Comparison of ENCODE assay signal across 31 cellular contexts in the genomic region with DNA sequence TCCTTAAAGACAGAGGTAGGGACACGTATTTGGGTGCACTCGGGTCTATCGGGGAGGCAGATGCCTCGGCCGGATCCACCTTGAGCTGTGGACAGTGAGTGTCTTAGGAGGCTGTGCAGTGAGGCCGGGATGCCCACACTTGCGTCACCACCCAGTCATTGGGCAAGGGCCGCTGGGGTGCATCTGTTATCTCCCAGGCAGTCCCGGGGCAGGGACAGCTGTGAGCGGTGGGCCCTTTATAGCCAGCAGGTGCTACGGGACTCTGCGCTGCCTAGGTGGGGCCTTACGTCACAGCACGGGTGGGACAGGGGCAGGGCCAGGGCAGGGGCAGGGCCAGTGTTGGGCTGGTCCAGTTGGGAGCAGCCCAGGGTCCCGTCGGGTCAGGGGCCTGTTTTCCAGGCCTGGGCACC. TPM values are rescaled to one million over a fixed set of nuclear protein-coding genes. Genes with fewer than 3 reads are reported as not detected.
"Had no signal": no experiment of that assay in that cellular context is flagged by ENCODE, and none has a peak within 500 bp of the region (broad histone marks: within the 10 kb centered on the region; RNA-seq: fewer than 3 reads in every experiment).

No MANE protein-coding gene starts in this region.

- ATAC-seq: activated CD4-positive, CD25-positive, alpha-beta regulatory T cell treated with anti-CD3 and anti-CD28 coated beads, Interleukin-2, amount 50 U/mL, for 24 hours; activated CD8-positive, alpha-beta memory T cell treated with anti-CD3 and anti-CD28 coated beads, Interleukin-2, amount 10 ng/mL, durations not matched to agents 7 days and 5 days; activated naive CD4-positive, alpha-beta T cell treated with anti-CD3 and anti-CD28 coated beads, Interleukin-2, amount 50 U/mL, for 72 hours; left lung; natural killer cell treated with Interleukin-12 subunit alpha and Interleukin-12 subunit beta and Interleukin-15 and Interleukin-18, amount 100 ng/mL, for 72 hours had no signal

- H3K9me3 ChIP-seq: ascending aorta, left lung, sigmoid colon, spleen, thoracic aorta, upper lobe of left lung had no signal

- H3K9ac ChIP-seq: parathyroid adenoma had no signal

- H2AFZ ChIP-seq: parathyroid adenoma had no signal

- H3K4me1 ChIP-seq: ascending aorta, left lung, parathyroid adenoma had no signal

- H3K4me3 ChIP-seq: ascending aorta, left lung, sigmoid colon, spleen, thoracic aorta, upper lobe of left lung had no signal

- FAIRE-seq: colon, frontal cortex had no signal

- DNase-seq: activated CD4-positive, alpha-beta memory T cell treated with anti-CD3 and anti-CD28 coated beads, Interleukin-2, amount 10 ng/mL, durations not matched to agents 7 days and 5 days; activated CD4-positive, alpha-beta T cell treated with anti-CD3 and anti-CD28 coated beads, Interleukin-2, amount 10 ng/mL, durations not matched to agents 24 days and 14 days; activated CD8-positive, alpha-beta memory T cell treated with anti-CD3 and anti-CD28 coated beads, Interleukin-2, amount 10 ng/mL, durations not matched to agents 7 days and 5 days; activated gamma-delta T cell treated with Interleukin-2 at 50 U/mL for 16 hours; activated T-cell treated with anti-CD3 and anti-CD28 coated beads for 4 hours; central memory CD4-positive, alpha-beta T cell; effector memory CD4-positive, alpha-beta T cell; glutamatergic neuron; hippocampal formation; kidney glomerular epithelial cell; sigmoid colon; spleen; stimulated activated CD4-positive, alpha-beta T cell treated with anti-CD3 and anti-CD28 coated beads, Interleukin-4, amount 100 ng/mL, for 1 hour; stimulated activated naive CD4-positive, alpha-beta T cell treated with Interleukin-2 at 50 U/mL for 16 hours had no signal

- H3K27ac ChIP-seq: ascending aorta, left lung, parathyroid adenoma, sigmoid colon, spleen, thoracic aorta, upper lobe of left lung, VCaP had no signal

- H3K79me2 ChIP-seq: parathyroid adenoma had no signal

RNA-seq across cellular contexts. Expression of a gene that starts 0.7 kb away (rescaled TPM):
- total RNA-seq: activated CD4-positive, alpha-beta memory T cell treated with anti-CD3 and anti-CD28 coated beads, Interleukin-2, amount 10 ng/mL, durations not matched to agents 7 days and 5 days; activated CD4-positive, alpha-beta T cell treated with anti-CD3 and anti-CD28 coated beads, Interleukin-2, amount 10 ng/mL, durations not matched to agents 24 days and 14 days; activated CD8-positive, alpha-beta memory T cell treated with anti-CD3 and anti-CD28 coated beads, Interleukin-2, amount 10 ng/mL, durations not matched to agents 7 days and 5 days; ascending aorta; dermis microvascular lymphatic vessel endothelial cell; left lung; natural killer cell treated with Interleukin-12 subunit alpha and Interleukin-12 subunit beta and Interleukin-15 and Interleukin-18, amount 100 ng/mL, for 72 hours; pulmonary artery endothelial cell; sigmoid colon; thoracic aorta had no signal
- polyA plus RNA-seq: adipose tissue, esophagus had no signal

RNA-seq across cellular contexts. Expression of a gene that starts 38.0 kb away (rescaled TPM):
- total RNA-seq: activated CD4-positive, alpha-beta memory T cell treated with anti-CD3 and anti-CD28 coated beads, Interleukin-2, amount 10 ng/mL, durations not matched to agents 7 days and 5 days; activated CD4-positive, alpha-beta T cell treated with anti-CD3 and anti-CD28 coated beads, Interleukin-2, amount 10 ng/mL, durations not matched to agents 24 days and 14 days; activated CD8-positive, alpha-beta memory T cell treated with anti-CD3 and anti-CD28 coated beads, Interleukin-2, amount 10 ng/mL, durations not matched to agents 7 days and 5 days; activated naive CD4-positive, alpha-beta T cell treated with anti-CD3 and anti-CD28 coated beads, Interleukin-2, amount 50 U/mL, for 72 hours; ascending aorta; dermis microvascular lymphatic vessel endothelial cell; lung microvascular endothelial cell; natural killer cell treated with Interleukin-12 subunit alpha and Interleukin-12 subunit beta and Interleukin-15 and Interleukin-18, amount 100 ng/mL, for 72 hours; pulmonary artery endothelial cell; spleen; T-helper 1 cell treated with Interleukin-12 subunit alpha and Interleukin-12 subunit beta and Interleukin-4 antibody, amounts not matched to agents 30 ng/mL and 1 ng/mL, for 36 hours; thoracic aorta had no signal
- polyA plus RNA-seq: esophagus had no signal

RNA-seq across cellular contexts. Expression of a gene that starts 56.6 kb away (rescaled TPM):
- total RNA-seq: activated CD4-positive, alpha-beta memory T cell treated with anti-CD3 and anti-CD28 coated beads, Interleukin-2, amount 10 ng/mL, durations not matched to agents 7 days and 5 days; activated CD4-positive, alpha-beta T cell treated with anti-CD3 and anti-CD28 coated beads, Interleukin-2, amount 10 ng/mL, durations not matched to agents 24 days and 14 days; activated CD8-positive, alpha-beta memory T cell treated with anti-CD3 and anti-CD28 coated beads, Interleukin-2, amount 10 ng/mL, durations not matched to agents 7 days and 5 days; ascending aorta; dermis microvascular lymphatic vessel endothelial cell; frontal cortex; lung microvascular endothelial cell; natural killer cell treated with Interleukin-12 subunit alpha and Interleukin-12 subunit beta and Interleukin-15 and Interleukin-18, amount 100 ng/mL, for 72 hours; pulmonary artery endothelial cell; T-helper 1 cell treated with Interleukin-12 subunit alpha and Interleukin-12 subunit beta and Interleukin-4 antibody, amounts not matched to agents 30 ng/mL and 1 ng/mL, for 36 hours; thoracic aorta had no signal
- polyA plus RNA-seq: adipose tissue had no signal
